ENCODE assay signal across 9 cellular contexts in the genomic region with DNA sequence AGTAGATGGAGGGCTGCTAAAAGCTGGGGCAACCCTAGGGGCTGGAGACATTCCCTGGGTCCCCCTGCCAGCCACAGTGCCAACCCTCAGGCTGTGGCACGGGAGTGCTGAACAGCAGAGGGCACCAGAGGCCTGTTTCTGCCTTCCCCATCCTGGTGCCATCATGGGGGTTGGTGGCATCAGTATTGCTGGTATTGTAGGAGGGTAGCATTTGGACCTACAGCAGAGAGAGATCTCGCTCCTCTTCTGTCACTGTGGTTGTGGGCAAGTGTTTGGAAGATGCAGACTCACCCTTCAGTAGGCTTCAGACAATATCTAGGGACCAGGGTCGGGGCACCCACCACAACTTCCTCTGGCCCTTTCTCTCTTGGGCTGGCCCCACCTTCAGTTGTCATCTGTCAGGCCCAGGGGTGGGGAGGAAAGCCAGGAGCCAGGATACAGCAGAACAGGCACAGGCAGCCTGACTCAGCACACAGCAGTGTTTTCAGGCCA.
DNase-seq lines count a peak whose midpoint lies in the region; ATAC-seq and TF ChIP-seq lines count a peak whose summit lies in the region.
"Had no signal": no experiment of that assay in that cellular context is flagged by ENCODE, and none has a peak within 500 bp of the region (broad histone marks: within the 10 kb centered on the region; RNA-seq: fewer than 3 reads in every experiment).

No MANE protein-coding gene starts in this region.

- no peak overlapping the region for H3K27ac ChIP-seq in liver (ENCODE audit: low read depth in 1 of 2, low read length in 2 of 2)
- H3K27ac ChIP-seq: epithelial cell of prostate had no signal

- no peaks in the 10 kb centered on the region for H3K27me3 Mint-ChIP-seq in central memory CD8-positive, alpha-beta T cell

- peaks cover 6 to 50% (median 43%) of the 10 kb centered on the region in 4 donors for H3K4me1 ChIP-seq in liver (ENCODE audit: control insufficient read depth in 4 of 4, insufficient read depth in 4 of 4, low read length in 3 of 4)

- 47% methylated on average over 3 of the region's 3 CpGs for WGBS in liver

- no peaks in the 10 kb centered on the region for H3K9me3 Mint-ChIP-seq in central memory CD8-positive, alpha-beta T cell

- peaks cover 28% of the 10 kb centered on the region for H3K4me1 Mint-ChIP-seq in central memory CD8-positive, alpha-beta T cell

- DNase-seq in NCI-H2029 treated with DMSO at 0.1 percent for 48 hours (lab: John Stamatoyannopoulos, UW) (peak; percentile 26), SK-N-DZ (ENCODE audit: low spot score) (no peak)
- peak; percentile 58 for DNase-seq in activated CD4-positive, CD25-positive, alpha-beta regulatory T cell treated with anti-CD3 and anti-CD28 coated beads, Interleukin-2, amount 50 U/mL, for 72 hours
- peak; percentile 58 to 60 for DNase-seq in central memory CD8-positive, alpha-beta T cell (ENCODE audit: low spot score in 2 of 2)
- DNase-seq in stimulated activated CD8-positive, alpha-beta memory T cell treated with anti-CD3 and anti-CD28 coated beads, Interleukin-15, amount 100 ng/mL, for 1 hour (ENCODE audit: low read depth) = peak; percentile 50

- H3K36me3 Mint-ChIP-seq in central memory CD8-positive, alpha-beta T cell (ENCODE audit: insufficient read depth) = peaks cover 1% of the 10 kb centered on the region

- H3K27ac Mint-ChIP-seq in central memory CD8-positive, alpha-beta T cell (ENCODE audit: low read depth) = no peak overlapping the region

- peaks cover 0 to 1% (median 1%) of the 10 kb centered on the region in 4 donors for H3K36me3 ChIP-seq in liver (ENCODE audit: control insufficient read depth in 4 of 4, insufficient read depth in 3 of 4, low read depth in 1 of 4, low read length in 3 of 4)

- H3K4me3 Mint-ChIP-seq in central memory CD8-positive, alpha-beta T cell = no peak overlapping the region

- no peaks in the 10 kb centered on the region for H3K27me3 ChIP-seq in liver (ENCODE audit: control insufficient read depth in 4 of 4, insufficient read depth in 4 of 4, low read length in 3 of 4)

- TF ChIP-seq RAD21 in liver (IDR thresholded peaks at IDR 0.05) = peak; percentile 95 to 96

- no peak overlapping the region for H3K9ac ChIP-seq in liver (ENCODE audit: low read depth in 1 of 2, low read length in 2 of 2)

- no peak overlapping the region for H3K4me3 ChIP-seq in liver (ENCODE audit: low read depth in 1 of 3, low read length in 3 of 3)

- peak; percentile 89 for TF ChIP-seq CTCF in GM12872 (IDR thresholded peaks at IDR 0.05; ENCODE audit: insufficient read depth, low read depth, low read length)
- peak; percentile 78 for TF ChIP-seq CTCF in liver (IDR thresholded peaks at IDR 0.05; ENCODE audit: low read depth, low read length, missing input control)

- ATAC-seq in central memory CD8-positive, alpha-beta T cell (replicated peaks; ENCODE audit: extremely low read depth, poor library complexity, severe bottlenecking) = peak; percentile 74
- no peak for ATAC-seq in HG03196 (IDR thresholded peaks at IDR 0.05; ENCODE audit: unreplicated experiment)

- no peaks in the 10 kb centered on the region for H3K9me3 ChIP-seq in liver (ENCODE audit: control insufficient read depth in 4 of 4, low read length in 3 of 4)

TF ChIP-seq in liver, 16 proteins besides CTCF, POLR2A, EP300 and RAD21:
- TF ChIP-seq YY1 (IDR thresholded peaks at IDR 0.05) (peak; percentile 11), JUND (IDR thresholded peaks at IDR 0.05) (no peak), GABPA (IDR thresholded peaks at IDR 0.05 in 1 of 2, conservative IDR thresholded peaks at IDR 0.05 in 1 of 2) (no peak), SP1 (IDR thresholded peaks at IDR 0.05) (no peak), RXRA (IDR thresholded peaks at IDR 0.05) (peak in 1 of 2 donors; percentile 10)
- TF ChIP-seq, protein P1, sequence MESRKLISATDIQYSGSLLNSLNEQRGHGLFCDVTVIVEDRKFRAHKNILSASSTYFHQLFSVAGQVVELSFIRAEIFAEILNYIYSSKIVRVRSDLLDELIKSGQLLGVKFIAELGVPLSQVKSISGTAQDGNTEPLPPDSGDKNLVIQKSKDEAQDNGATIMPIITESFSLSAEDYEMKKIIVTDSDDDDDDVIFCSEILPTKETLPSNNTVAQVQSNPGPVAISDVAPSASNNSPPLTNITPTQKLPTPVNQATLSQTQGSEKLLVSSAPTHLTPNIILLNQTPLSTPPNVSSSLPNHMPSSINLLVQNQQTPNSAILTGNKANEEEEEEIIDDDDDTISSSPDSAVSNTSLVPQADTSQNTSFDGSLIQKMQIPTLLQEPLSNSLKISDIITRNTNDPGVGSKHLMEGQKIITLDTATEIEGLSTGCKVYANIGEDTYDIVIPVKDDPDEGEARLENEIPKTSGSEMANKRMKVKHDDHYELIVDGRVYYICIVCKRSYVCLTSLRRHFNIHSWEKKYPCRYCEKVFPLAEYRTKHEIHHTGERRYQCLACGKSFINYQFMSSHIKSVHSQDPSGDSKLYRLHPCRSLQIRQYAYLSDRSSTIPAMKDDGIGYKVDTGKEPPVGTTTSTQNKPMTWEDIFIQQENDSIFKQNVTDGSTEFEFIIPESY (IDR thresholded peaks at IDR 0.05) = no peak
